In genomic region chr6:22666021-22666420, GRCh38 we compare ENCODE assay signal across 8 cellular contexts.
"Had no signal": no experiment of that assay in that cellular context is flagged by ENCODE, and none has a peak within 500 bp of the region (broad histone marks: within the 10 kb centered on the region; RNA-seq: fewer than 3 reads in every experiment).

No MANE protein-coding gene starts in this region.

- H3K27ac ChIP-seq: GM23248 had no signal

- H3K27ac Mint-ChIP-seq: HFFc6 had no signal

- H3K4me3 Mint-ChIP-seq: HFFc6 had no signal

- DNase-seq: GM23248, GOT3, H7, HFFc6 had no signal

- H2AFZ ChIP-seq: GM23248 had no signal

- FAIRE-seq: HTR-8/SVneo, K562 had no signal

- H3K4me1 ChIP-seq: HAP-1 had no signal

- H3K9ac ChIP-seq: GM23248 had no signal

- H3K36me3 ChIP-seq: HAP-1 had no signal

- ATAC-seq: HCT116, K562 had no signal

- H3K4me3 ChIP-seq: GM23248, HAP-1, K562 had no signal

- H3K9me3 ChIP-seq: HAP-1 had no signal
